ENCODE assay signal across 11 cellular contexts in genomic region chr12:124683330-124683662, GRCh38.
A peak's percentile ranks its signal among the peaks of the same experiment; 100 is the strongest.
DNase-seq lines count a peak whose midpoint lies in the region; ATAC-seq and TF ChIP-seq lines count a peak whose summit lies in the region.
"Had no signal": no experiment of that assay in that cellular context is flagged by ENCODE, and none has a peak within 500 bp of the region (broad histone marks: within the 10 kb centered on the region; RNA-seq: fewer than 3 reads in every experiment).

No MANE protein-coding gene starts in this region.

- H3K36me3 ChIP-seq in heart left ventricle: no peaks in the 10 kb centered on the region
- H3K36me3 ChIP-seq in urinary bladder (ENCODE audit: insufficient read depth): no peaks in the 10 kb centered on the region
- H3K36me3 ChIP-seq: adrenal gland had no signal

- H3K27ac ChIP-seq in heart left ventricle (peak overlapping the region in 11 of 12 donors; percentile 46 to 90 (median 80)), urinary bladder (ENCODE audit: low read depth) (peak overlapping the region; percentile 57)

- DNase-seq in heart left ventricle (peak in 1 of 5 donors; percentile 35), left cardiac atrium (no peak), mucosa of gallbladder (ENCODE audit: low spot score) (peak; percentile 54), hypothalamus (lab: John Stamatoyannopoulos, UW) (no peak), COLO829 (ENCODE audit: low spot score) (no peak)
- DNase-seq: activated CD8-positive, alpha-beta memory T cell treated with anti-CD3 and anti-CD28 coated beads, Interleukin-2, amount 10 ng/mL, durations not matched to agents 7 days and 5 days; adrenal gland; NCI-H2029 had no signal

- TF ChIP-seq CTCF in heart left ventricle (IDR thresholded peaks at IDR 0.05): no peak
- no peak for TF ChIP-seq CTCF in brain (conservative IDR thresholded peaks at IDR 0.05)

- H3K9me3 ChIP-seq in heart left ventricle: peaks cover 0 to 4% (median 0%) of the 10 kb centered on the region in 12 donors
- H3K9me3 ChIP-seq: adrenal gland had no signal

- peaks cover 79% of the 10 kb centered on the region for H3K4me1 Mint-ChIP-seq in brain

- WGBS in heart left ventricle, 4 donors: 75 to 90% (median 81%) methylated on average over 8 of the region's 8 CpGs
- 81% methylated on average over 8 of the region's 8 CpGs for WGBS in urinary bladder

- no peaks in the 10 kb centered on the region for H3K27me3 ChIP-seq in heart left ventricle
- H3K27me3 ChIP-seq: adrenal gland had no signal

- H3K27me3 Mint-ChIP-seq in brain: peaks cover 7% of the 10 kb centered on the region

- H3K4me1 ChIP-seq in heart left ventricle (peaks cover 13 to 90% (median 65%) of the 10 kb centered on the region in 12 donors), urinary bladder (ENCODE audit: insufficient read depth) (no peaks in the 10 kb centered on the region)

- H3K4me3 ChIP-seq in heart left ventricle (no peak overlapping the region), urinary bladder (ENCODE audit: low read depth, low read length) (no peak overlapping the region)
- H3K4me3 ChIP-seq: adrenal gland had no signal

- no peak for ATAC-seq in heart left ventricle
- no peak for ATAC-seq in left cardiac atrium
- ATAC-seq in GM18870 (IDR thresholded peaks at IDR 0.05; ENCODE audit: unreplicated experiment): no peak
- ATAC-seq: activated CD8-positive, alpha-beta memory T cell treated with anti-CD3 and anti-CD28 coated beads, Interleukin-2, amount 10 ng/mL, durations not matched to agents 7 days and 5 days had no signal

- no peaks in the 10 kb centered on the region for H3K36me3 Mint-ChIP-seq in brain
- H3K36me3 Mint-ChIP-seq: activated CD8-positive, alpha-beta memory T cell treated with anti-CD3 and anti-CD28 coated beads, Interleukin-2, amount 10 ng/mL, durations not matched to agents 7 days and 5 days had no signal

- peak overlapping the region in 1 of 5 experiments; percentile 26 for H3K4me3 Mint-ChIP-seq in brain
- H3K4me3 Mint-ChIP-seq: activated CD8-positive, alpha-beta memory T cell treated with anti-CD3 and anti-CD28 coated beads, Interleukin-2, amount 10 ng/mL, durations not matched to agents 7 days and 5 days had no signal

- peak overlapping the region; percentile 28 to 93 (median 87) for H3K27ac Mint-ChIP-seq in brain
- H3K27ac Mint-ChIP-seq: activated CD8-positive, alpha-beta memory T cell treated with anti-CD3 and anti-CD28 coated beads, Interleukin-2, amount 10 ng/mL, durations not matched to agents 7 days and 5 days had no signal

- no peak for TF ChIP-seq POLR2A in heart left ventricle (IDR thresholded peaks at IDR 0.05)

- intact Hi-C loops in heart left ventricle (cut with DNase I) (loop anchor here in 6 of 10 donors (5.0 to 10.0 kb wide), 9 partner anchors 62 to 296 kb away; partner anchors contain the start of gene NCOR2 (in 5 of the 6)), left cardiac atrium (cut with DNase I) (loop anchor here (5.0 to 10.0 kb wide), 2 partner anchors 62 to 84 kb away; no protein-coding TSS in a partner anchor)

- peaks cover 3 to 18% (median 4%) of the 10 kb centered on the region in 5 experiments for H3K9me3 Mint-ChIP-seq in brain
